ENCODE assay signal across 18 cellular contexts in the genomic region with DNA sequence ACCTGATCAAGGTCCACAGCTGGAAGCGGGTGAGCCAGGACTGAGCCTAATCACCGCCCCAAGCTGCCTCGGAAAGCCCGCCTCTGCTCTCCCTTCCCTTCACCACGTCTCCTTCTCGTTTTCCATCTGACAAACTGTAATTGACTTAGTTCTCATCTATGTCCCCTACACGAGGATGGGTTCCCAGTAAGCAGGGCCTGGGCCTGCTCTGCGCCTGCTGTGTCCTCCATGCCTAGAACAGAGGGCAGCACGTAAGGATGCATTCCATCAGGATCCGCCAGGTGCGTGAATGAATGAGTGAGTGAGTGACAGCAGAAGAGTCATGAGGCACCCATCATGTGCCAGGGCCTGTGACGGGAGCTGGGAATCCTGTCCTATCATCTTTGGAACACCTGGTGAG.
"Had no signal": no experiment of that assay in that cellular context is flagged by ENCODE, and none has a peak within 500 bp of the region (broad histone marks: within the 10 kb centered on the region; RNA-seq: fewer than 3 reads in every experiment).

No MANE protein-coding gene starts in this region.

- DNase-seq: cortex of kidney; effector memory CD4-positive, alpha-beta T cell; gastrocnemius medialis; left ventricle myocardium inferior; lower lobe of right lung; naive B cell; sigmoid colon; stimulated activated CD4-positive, alpha-beta T cell treated with anti-CD3 and anti-CD28 coated beads, Interleukin-2, amount 100 ng/mL, for 24 hours; stimulated activated CD4-positive, alpha-beta T cell treated with anti-CD3 and anti-CD28 coated beads, Interleukin-4, amount 100 ng/mL, for 4 hours; stimulated activated naive CD4-positive, alpha-beta T cell; trophoblast cell had no signal

- H3K36me3 ChIP-seq: esophagus muscularis mucosa, gastrocnemius medialis, left ventricle myocardium inferior, lower lobe of right lung, neutrophil, right atrium auricular region, sigmoid colon had no signal

- H3K4me3 ChIP-seq: esophagus muscularis mucosa, gastrocnemius medialis, left ventricle myocardium inferior, lower lobe of right lung, right atrium auricular region, sigmoid colon, skin epidermis had no signal

- FAIRE-seq: keratinocyte had no signal

- H3K27me3 ChIP-seq: right atrium auricular region had no signal

- H3K4me1 ChIP-seq: esophagus muscularis mucosa, gastrocnemius medialis, left ventricle myocardium inferior, lower lobe of right lung, right atrium auricular region, sigmoid colon had no signal

- H3K27ac Mint-ChIP-seq: memory B cell, naive B cell had no signal

- H3K4me3 Mint-ChIP-seq: memory B cell, naive B cell had no signal

- ATAC-seq: gastrocnemius medialis, lower lobe of right lung had no signal

- H3K4me1 Mint-ChIP-seq: memory B cell, naive B cell had no signal

- H3K36me3 Mint-ChIP-seq: memory B cell, naive B cell had no signal

- H3K9me3 ChIP-seq: esophagus muscularis mucosa, gastrocnemius medialis, left ventricle myocardium inferior, lower lobe of right lung, neutrophil, right atrium auricular region, sigmoid colon had no signal

- H3K27ac ChIP-seq: epithelial cell of prostate, esophagus muscularis mucosa, gastrocnemius medialis, left ventricle myocardium inferior, lower lobe of right lung, neutrophil, right atrium auricular region, sigmoid colon, skin epidermis had no signal

- H3K9me3 Mint-ChIP-seq: naive B cell had no signal
